1 cellular context compared by ENCODE assay signal in genomic region chr2:217101972-217102371, GRCh38.
TF ChIP-seq lines count a peak whose summit lies in the region.

No MANE protein-coding gene starts in this region.

TF ChIP-seq in GM12878, 131 proteins besides CTCF, POLR2A, EP300 and RAD21 (continued from another document):
- TF ChIP-seq ZNF592 (IDR thresholded peaks at IDR 0.05) (no peak), SPI1 (IDR thresholded peaks at IDR 0.05; ENCODE audit: borderline replicate concordance, insufficient read depth, low read depth, low read length) (peak; percentile 93), ATF3 (IDR thresholded peaks at IDR 0.05; ENCODE audit: borderline replicate concordance, extremely low read depth, low read depth, low read length) (no peak), HSF1 (IDR thresholded peaks at IDR 0.05; ENCODE audit: low read depth, low read length) (no peak)
